Comparison of ENCODE assay signal across 1 cellular context in genomic region chr12:6070472-6071257, GRCh38.
TF ChIP-seq lines count a peak whose summit lies in the region.

No MANE protein-coding gene starts in this region.

TF ChIP-seq in HepG2, 621 proteins besides CTCF, POLR2A, EP300 and RAD21 (continued from another document):
- no peak for TF ChIP-seq CENPT (CRISPR knock-in tag; IDR thresholded peaks at IDR 0.05; ENCODE audit: low read depth)
